Comparison of ENCODE assay signal across 15 cellular contexts in the genomic region with DNA sequence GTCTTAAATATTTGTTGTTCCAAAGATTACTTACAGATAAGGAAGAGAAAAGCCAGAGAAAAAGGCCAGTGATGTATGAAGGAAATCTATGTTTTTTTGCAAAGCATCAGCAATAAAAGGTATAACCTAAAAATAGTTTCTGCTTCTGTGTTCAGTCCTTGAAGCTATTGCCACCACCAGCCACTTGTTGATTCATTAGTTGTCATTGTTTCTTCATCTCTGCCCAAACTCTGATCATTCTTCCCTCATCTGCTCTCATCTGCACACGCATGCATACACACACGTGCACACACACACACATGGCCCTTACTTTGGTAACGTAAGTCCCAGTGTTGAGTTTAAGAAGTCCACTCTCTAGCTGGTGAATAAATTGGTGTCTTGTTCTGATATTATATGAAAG.
A peak's percentile ranks its signal among the peaks of the same experiment; 100 is the strongest.
DNase-seq lines count a peak whose midpoint lies in the region; ATAC-seq and TF ChIP-seq lines count a peak whose summit lies in the region.
"Had no signal": no experiment of that assay in that cellular context is flagged by ENCODE, and none has a peak within 500 bp of the region (broad histone marks: within the 10 kb centered on the region; RNA-seq: fewer than 3 reads in every experiment).

No MANE protein-coding gene starts in this region.

- H4K91ac ChIP-seq in trophoblast cell (ENCODE audit: low read depth, low read length) = no peak overlapping the region

- intact Hi-C loops in spleen (cut with DNase I; ENCODE audit: low total_unique reads) = no loop called here

- TF ChIP-seq CTCF in C4-2B (conservative IDR thresholded peaks at IDR 0.05) (no peak), spleen (IDR thresholded peaks at IDR 0.05 in 8 of 11, conservative IDR thresholded peaks at IDR 0.05 in 3 of 11) (no peak)

- H3K4me3 ChIP-seq in trophoblast cell (ENCODE audit: low read depth, low read length) (no peak overlapping the region), spleen (no peak overlapping the region)
- H3K4me3 ChIP-seq: GM23338 had no signal

- no peak overlapping the region for H3K4ac ChIP-seq in trophoblast cell (ENCODE audit: low read depth, low read length)

- no peaks in the 10 kb centered on the region for H3K27me3 ChIP-seq in trophoblast cell (ENCODE audit: insufficient read depth, low read length)
- H3K27me3 ChIP-seq in spleen (replicated peaks in 1 of 7) = no peaks in the 10 kb centered on the region
- H3K27me3 ChIP-seq: BE2C had no signal

- no peak overlapping the region for H4K12ac ChIP-seq in trophoblast cell (ENCODE audit: low read depth, low read length)

- no peak overlapping the region for H3K23ac ChIP-seq in trophoblast cell (ENCODE audit: low read length)

- peaks cover 8% of the 10 kb centered on the region for H3K79me1 ChIP-seq in trophoblast cell (ENCODE audit: low read length)

- H2BK12ac ChIP-seq in trophoblast cell (ENCODE audit: low read length) = peak overlapping the region; percentile 1

- no peak overlapping the region for H3K9ac ChIP-seq in trophoblast cell (ENCODE audit: low read length)

- H4K8ac ChIP-seq in trophoblast cell (ENCODE audit: low read depth, low read length) = no peak overlapping the region

- no peaks in the 10 kb centered on the region for H3K79me2 ChIP-seq in trophoblast cell (ENCODE audit: control insufficient read depth, insufficient read depth, low read length, poor library complexity)

- no CpG with 5 or more reads among the region's 3 CpGs for WGBS in trophoblast cell (ENCODE audit: extremely low coverage, insufficient coverage, insufficient read length)
- WGBS in spleen, 5 donors = 59 to 87% (median 63%) methylated on average over 3 of the region's 3 CpGs

- no peak overlapping the region for H3K18ac ChIP-seq in trophoblast cell (ENCODE audit: low read length)

- H3K36me3 ChIP-seq in trophoblast cell (ENCODE audit: control insufficient read depth in 1 of 2, insufficient read depth in 2 of 2, low read length in 2 of 2) (no peaks in the 10 kb centered on the region), spleen (no peaks in the 10 kb centered on the region)
- H3K36me3 ChIP-seq: BE2C had no signal

- TF ChIP-seq POLR2A in spleen (IDR thresholded peaks at IDR 0.05) = no peak

- H2BK5ac ChIP-seq in trophoblast cell (ENCODE audit: low read depth, low read length, poor library complexity) = no peak overlapping the region

- H2AK5ac ChIP-seq in trophoblast cell (ENCODE audit: low read length) = no peak overlapping the region

- ATAC-seq in GM18519 (IDR thresholded peaks at IDR 0.05; ENCODE audit: low FRiP score, unreplicated experiment) = no peak
- ATAC-seq in GM18517 (IDR thresholded peaks at IDR 0.05; ENCODE audit: unreplicated experiment) = no peak
- ATAC-seq: GM23338 had no signal

- H3K27ac ChIP-seq in C4-2B (peak overlapping the region; percentile 26; the same call in 1 of the 2 replicates), epithelial cell of prostate (peak overlapping the region; percentile 85), trophoblast cell (ENCODE audit: low read depth, low read length) (no peak overlapping the region), spleen (no peak overlapping the region)
- H3K27ac ChIP-seq: HL-60 had no signal

- no peak overlapping the region for H2BK120ac ChIP-seq in trophoblast cell (ENCODE audit: insufficient read depth, low read length, poor library complexity)

- no peak overlapping the region for H3K4me2 ChIP-seq in trophoblast cell (ENCODE audit: low read length)
- H3K4me2 ChIP-seq: GM23338 had no signal

- DNase-seq in epithelial cell of prostate (ENCODE audit: low read depth, low spot score) (no peak), trophoblast cell (no peak), spleen (no peak)
- DNase-seq: ACHN; BE2C; C1 segment of cervical spinal cord; CD4-positive, alpha-beta T cell; HCEC 1CT; HFFc6 had no signal

- H2AFZ ChIP-seq in trophoblast cell (ENCODE audit: insufficient read depth, low read length, poor library complexity) = no peak overlapping the region
- H2AFZ ChIP-seq: GM23338 had no signal

- H3K9me3 ChIP-seq in trophoblast cell (ENCODE audit: insufficient read depth, low read depth, low read length) (no peaks in the 10 kb centered on the region), spleen (no peaks in the 10 kb centered on the region)
- H3K9me3 ChIP-seq: BE2C, Caco-2 had no signal

- peaks cover 9 to 10% of the 10 kb centered on the region in 2 experiments for H3K4me1 ChIP-seq in trophoblast cell (ENCODE audit: control insufficient read depth in 1 of 2, insufficient read depth in 2 of 2, low read length in 2 of 2)
- no peaks in the 10 kb centered on the region for H3K4me1 ChIP-seq in spleen

- H3K14ac ChIP-seq in trophoblast cell (ENCODE audit: low read length) = no peak overlapping the region

Comparison
In these comparisons a context has a peak if more than half of its experiments do, and no peak if none do; other contexts are left out.
1. H3K27ac ChIP-seq: peak in C4-2B (single experiment) and epithelial cell of prostate (single experiment); none in trophoblast cell (single experiment) and spleen (0 of 8).